8 cellular contexts compared by ENCODE assay signal in the genomic region with DNA sequence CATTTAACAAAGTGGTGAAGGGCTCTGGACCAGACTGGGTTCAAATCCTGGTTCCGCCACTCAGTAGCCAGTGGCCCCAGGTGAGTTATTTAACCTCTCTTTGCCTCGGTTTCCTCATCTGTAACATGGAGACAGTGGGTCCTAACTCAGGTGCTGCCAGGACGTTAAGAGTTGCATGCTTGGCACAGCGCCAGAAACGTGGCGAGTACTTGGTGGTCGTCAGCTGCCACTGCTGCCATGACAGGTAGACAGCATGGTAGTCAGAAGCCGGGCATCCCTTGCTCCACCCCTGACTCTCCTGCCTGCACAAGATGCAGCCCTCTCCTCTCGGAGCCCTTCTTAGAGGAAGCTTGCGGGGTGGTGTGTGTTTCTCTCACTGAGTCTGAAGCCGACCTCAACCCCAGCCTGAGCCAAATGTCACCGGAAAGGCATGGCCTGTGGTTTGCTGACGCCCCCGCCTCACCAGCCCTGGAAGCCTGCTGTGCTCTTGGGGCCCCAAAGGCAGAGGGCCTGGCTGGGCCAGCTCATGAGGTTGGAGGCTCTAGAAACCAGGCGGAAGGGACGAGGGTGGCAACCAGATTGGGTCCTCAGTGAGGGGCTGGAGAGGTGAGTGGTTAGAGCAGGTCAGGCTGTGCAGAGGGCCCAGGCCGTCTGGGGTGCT.
A peak's percentile ranks its signal among the peaks of the same experiment; 100 is the strongest.
DNase-seq lines count a peak whose midpoint lies in the region; ATAC-seq and TF ChIP-seq lines count a peak whose summit lies in the region.

No MANE protein-coding gene starts in this region.

- peak; percentile 43 for ATAC-seq in GM19395 (IDR thresholded peaks at IDR 0.05; ENCODE audit: unreplicated experiment)
- no peak for ATAC-seq in HG03460 (IDR thresholded peaks at IDR 0.05; ENCODE audit: unreplicated experiment)

- TF ChIP-seq CTCF in Peyer's patch (IDR thresholded peaks at IDR 0.05) (no peak), neutrophil (IDR thresholded peaks at IDR 0.05) (no peak), brain microvascular endothelial cell (IDR thresholded peaks at IDR 0.05; ENCODE audit: low read depth, low read length, missing control alignments) (no peak)

- DNase-seq in Peyer's patch = peak in 2 of 3 donors; percentile 82 to 87
- DNase-seq in activated effector memory CD4-positive, alpha-beta T cell treated with anti-CD3 and anti-CD28 coated beads, Interleukin-2, amount 50 U/mL, for 16 hours = peak; percentile 88
- DNase-seq in brain microvascular endothelial cell = no peak
- DNase-seq in T1000 (lab: John Stamatoyannopoulos, UW) = no peak
- no peak for DNase-seq in H4 (ENCODE audit: low spot score)

- no peaks in the 10 kb centered on the region for H3K36me3 ChIP-seq in Peyer's patch
- H3K36me3 ChIP-seq in neutrophil = no peaks in the 10 kb centered on the region
- H3K36me3 ChIP-seq in brain microvascular endothelial cell (replicated peaks) = no peaks in the 10 kb centered on the region

- TF ChIP-seq POLR2A in Peyer's patch (IDR thresholded peaks at IDR 0.05) = no peak

- H3K27ac ChIP-seq in Peyer's patch (peak overlapping the region; percentile 30 to 77 (median 38)), neutrophil (peak overlapping the region; percentile 33), brain microvascular endothelial cell (no peak overlapping the region)

- in situ Hi-C loops in brain microvascular endothelial cell (cut with HindIII; ENCODE audit: low pct_ligation_motif_present, low sequenced_read_pairs) = no loop called here

- no peaks in the 10 kb centered on the region for H3K27me3 ChIP-seq in Peyer's patch
- H3K27me3 ChIP-seq in neutrophil = no peaks in the 10 kb centered on the region
- peaks cover 8% of the 10 kb centered on the region for H3K27me3 ChIP-seq in brain microvascular endothelial cell (replicated peaks)

- H3K9me3 ChIP-seq in Peyer's patch (no peaks in the 10 kb centered on the region), neutrophil (no peaks in the 10 kb centered on the region)

- H3K4me3 ChIP-seq in Peyer's patch = peak overlapping the region in 2 of 4 donors; percentile 4 to 9
- peak overlapping the region in 1 of 2 experiments; percentile 39 for H3K4me3 ChIP-seq in neutrophil (ENCODE audit: low read depth in 1 of 2, low read length in 1 of 2)
- no peak overlapping the region for H3K4me3 ChIP-seq in brain microvascular endothelial cell (ENCODE audit: low read depth, low read length)

- peaks cover 0 to 36% (median 22%) of the 10 kb centered on the region in 4 donors for H3K4me1 ChIP-seq in Peyer's patch
- peaks cover 29 to 34% of the 10 kb centered on the region in 2 experiments for H3K4me1 ChIP-seq in neutrophil (ENCODE audit: control insufficient read depth in 1 of 2, insufficient read depth in 1 of 2, low read depth in 1 of 2, low read length in 1 of 2)

Comparison
In these comparisons a context has a peak if more than half of its experiments do, and no peak if none do; other contexts are left out.
1. DNase-seq: peak in Peyer's patch (2 of 3) and activated effector memory CD4-positive, alpha-beta T cell treated with anti-CD3 and anti-CD28 coated beads, Interleukin-2, amount 50 U/mL, for 16 hours (single experiment); none in brain microvascular endothelial cell (single experiment), T1000 (single experiment) and H4 (single experiment).